8 cellular contexts compared by ENCODE assay signal in genomic region chr20:58870293-58871014, GRCh38. TPM values are rescaled to one million over a fixed set of nuclear protein-coding genes. Genes with fewer than 3 reads are reported as not detected.
DNase-seq lines count a peak whose midpoint lies in the region; ATAC-seq and TF ChIP-seq lines count a peak whose summit lies in the region.

No MANE protein-coding gene starts in this region.

- no peaks in the 10 kb centered on the region for H3K9me2 ChIP-seq in OCI-LY7 (ENCODE audit: insufficient read depth, low read length)

- peaks cover 5% of the 10 kb centered on the region for H3K27me3 Mint-ChIP-seq in neural progenitor cell (ENCODE audit: insufficient read depth, low read depth)

- H3K36me3 ChIP-seq in OCI-LY7 (ENCODE audit: insufficient read depth, low read length) (no peaks in the 10 kb centered on the region), neural progenitor cell (no peaks in the 10 kb centered on the region)

- intact Hi-C loops in OCI-LY7 (cut with micrococcal nuclease; ENCODE audit: unreplicated experiment) = loop anchor here (1.0 to 5.0 kb wide), 4 partner anchors 112 to 352 kb away; partner anchors contain the start of gene NELFCD

- H3K27ac ChIP-seq in OCI-LY7 (ENCODE audit: low read depth, low read length, poor library complexity, severe bottlenecking) (no peak overlapping the region), neural progenitor cell (no peak overlapping the region)

- H3K4me2 ChIP-seq in OCI-LY7 (ENCODE audit: low read length) (no peak overlapping the region), neural progenitor cell (no peak overlapping the region)

- peaks cover 16% of the 10 kb centered on the region for H3K4me1 Mint-ChIP-seq in neural progenitor cell

- H3K4me1 ChIP-seq in OCI-LY7 (ENCODE audit: insufficient read depth, low read length, poor library complexity, severe bottlenecking) = peaks cover 16% of the 10 kb centered on the region
- H3K4me1 ChIP-seq in neural progenitor cell = peaks cover 16% of the 10 kb centered on the region

- H2AFZ ChIP-seq in OCI-LY7 (ENCODE audit: low read length) = peak overlapping the region; percentile 41
- no peak overlapping the region for H2AFZ ChIP-seq in neural progenitor cell (replicated peaks)

- no peaks in the 10 kb centered on the region for H4K20me1 ChIP-seq in OCI-LY7 (ENCODE audit: insufficient read depth, low read length)
- H4K20me1 ChIP-seq in neural progenitor cell (ENCODE audit: low read depth) = no peaks in the 10 kb centered on the region

- H3K9ac ChIP-seq in neural progenitor cell = no peak overlapping the region

- H3K79me2 ChIP-seq in OCI-LY7 (ENCODE audit: insufficient read depth, low read depth, low read length) = no peaks in the 10 kb centered on the region
- no peaks in the 10 kb centered on the region for H3K79me2 ChIP-seq in neural progenitor cell (ENCODE audit: low read depth)

- H3F3A ChIP-seq in neural progenitor cell (ENCODE audit: low read depth) = no peaks in the 10 kb centered on the region

- BruUV-seq in OCI-LY7 (replicated peaks; lab: Mats Ljungman, UMichigan) = no TSS peak

- H3K4me3 ChIP-seq in OCI-LY7 (ENCODE audit: low read depth, low read length, poor library complexity, severe bottlenecking) (no peak overlapping the region), fibroblast of pulmonary artery (replicated peaks; ENCODE audit: low read depth, low read length) (no peak overlapping the region), neural progenitor cell (no peak overlapping the region)

- no peaks in the 10 kb centered on the region for H3K9me3 Mint-ChIP-seq in neural progenitor cell

- no peaks in the 10 kb centered on the region for H3K9me3 ChIP-seq in OCI-LY7 (ENCODE audit: low read length)
- H3K9me3 ChIP-seq in neural progenitor cell (ENCODE audit: low read depth) = no peaks in the 10 kb centered on the region

- POLR2A ChIA-PET in OCI-LY7 (lab: Charles Lee) = interaction anchor here (0.5 to 0.7 kb wide), 3 partner anchors 8 to 231 kb away, joined by 3 to 4 read pairs (median 3); no protein-coding TSS in a partner anchor

- CTCF ChIA-PET in OCI-LY7 (lab: Charles Lee; ENCODE audit: unreplicated experiment) = interaction anchor here (1.0 kb wide), 1 partner anchor 337 kb away, joined by 3 read pairs; no protein-coding TSS in a partner anchor

- no peaks in the 10 kb centered on the region for H3K27me3 ChIP-seq in neural progenitor cell

- H3K4me3 Mint-ChIP-seq in neural progenitor cell = peak overlapping the region; percentile 68

- H3K27ac Mint-ChIP-seq in neural progenitor cell = peak overlapping the region; percentile 85

- no peaks in the 10 kb centered on the region for H3K36me3 Mint-ChIP-seq in neural progenitor cell

- DNase-seq in DMS 273 (lab: John Stamatoyannopoulos, UW; ENCODE audit: unreplicated experiment) = peak; percentile 89
- peak; percentile 87 for DNase-seq in HT-29 (ENCODE audit: low spot score)
- peak; percentile 65 for DNase-seq in OCI-LY7 (ENCODE audit: low spot score)
- peak; percentile 66 to 71 for DNase-seq in activated T-cell treated with anti-CD3 and anti-CD28 coated beads, Interleukin-2, amount 50 U/mL, for 48 hours
- DNase-seq in fibroblast of pulmonary artery (ENCODE audit: low read depth) = peak; percentile 67
- peak; percentile 82 for DNase-seq in neural progenitor cell (ENCODE audit: low spot score)

- ATAC-seq in HG03097 (IDR thresholded peaks at IDR 0.05; ENCODE audit: low FRiP score, unreplicated experiment) (no peak), GM19351 (IDR thresholded peaks at IDR 0.05; ENCODE audit: unreplicated experiment) (no peak)

- TF ChIP-seq CTCF in OCI-LY7 (conservative IDR thresholded peaks at IDR 0.05; ENCODE audit: low read length) (peak; percentile 95), fibroblast of pulmonary artery (IDR thresholded peaks at IDR 0.05; ENCODE audit: low read length, missing control alignments) (peak; percentile 97), neural progenitor cell (IDR thresholded peaks at IDR 0.05) (peak; percentile 90)

RNA-seq across cellular contexts. Expression of gene GNAS, which starts 17.9 kb away (rescaled TPM):
- total RNA-seq in HT-29 (2014; rRNA removed; shearing (Covaris generic)) = 805 and 888 TPM in 2 replicates
- 546 and 638 TPM in 2 replicates for total RNA-seq in OCI-LY7 (2014; rRNA removed; shearing (Covaris generic))
- total RNA-seq in OCI-LY7 (2022) = 913 and 950 TPM in 2 replicates
- 794 and 973 TPM in 2 replicates for total RNA-seq in neural progenitor cell (ENCODE audit: low replicate concordance)

RNA-seq across cellular contexts. Expression of gene GNAS-AS1, which starts 19.8 kb away (rescaled TPM):
- not detected in 2 replicates for total RNA-seq in HT-29 (2014; rRNA removed; shearing (Covaris generic))
- 6.5 and 7.7 TPM in 2 replicates for total RNA-seq in OCI-LY7 (2014; rRNA removed; shearing (Covaris generic))
- 11.6 and 11.7 TPM in 2 replicates for total RNA-seq in OCI-LY7 (2022)
- total RNA-seq in neural progenitor cell (ENCODE audit: low replicate concordance) = 5.8 and 6.4 TPM in 2 replicates
